Comparison of ENCODE assay signal across 23 cellular contexts in genomic region chr18:70892381-70892780, GRCh38.
DNase-seq lines count a peak whose midpoint lies in the region; ATAC-seq and FAIRE-seq lines count a peak whose summit lies in the region.
"Had no signal": no experiment of that assay in that cellular context is flagged by ENCODE, and none has a peak within 500 bp of the region (broad histone marks: within the 10 kb centered on the region; RNA-seq: fewer than 3 reads in every experiment).

No MANE protein-coding gene starts in this region.

- no peaks in the 10 kb centered on the region for H3K27me3 ChIP-seq in small intestine (ENCODE audit: control insufficient read depth in 2 of 2, insufficient read depth in 2 of 2, low read length in 2 of 2)
- H3K27me3 ChIP-seq: BE2C, BLaER1 had no signal

- no peak for ATAC-seq in GM21529 (IDR thresholded peaks at IDR 0.05; ENCODE audit: unreplicated experiment)
- ATAC-seq: A549 had no signal

- H3K9me3 ChIP-seq in small intestine (ENCODE audit: control insufficient read depth, low read depth): no peaks in the 10 kb centered on the region
- H3K9me3 ChIP-seq: A549, BE2C, BLaER1, Caco-2 had no signal

- no peaks in the 10 kb centered on the region for H3K4me1 ChIP-seq in small intestine (ENCODE audit: control insufficient read depth in 2 of 2, insufficient read depth in 1 of 2, low read depth in 1 of 2, low read length in 1 of 2)
- H3K4me1 ChIP-seq: A549, BE2C, BLaER1, Caco-2 had no signal

- peak; percentile 63 for DNase-seq in COLO829 (ENCODE audit: low spot score)
- DNase-seq in SK-MEL-5 (ENCODE audit: low read depth, low spot score): peak; percentile 7
- peak; percentile 87 for DNase-seq in foreskin melanocyte
- no peak for DNase-seq in small intestine
- DNase-seq in Ammon's horn (ENCODE audit: low spot score): no peak
- DNase-seq in effector CD8-positive, alpha-beta T cell (lab: John Stamatoyannopoulos, UW): no peak
- DNase-seq: AML-193; BE2C; C1 segment of cervical spinal cord; Caco-2; Calu3; CD4-positive, alpha-beta memory T cell; CD4-positive, CD25-positive, alpha-beta regulatory T cell; CD8-positive, alpha-beta memory T cell; DMS79 treated with DMSO at 0.1 percent for 48 hours; GF-D8 had no signal

- WGBS in small intestine, 3 donors: 82 to 94% (median 86%) methylated on average over 1 of the region's 1 CpG

- FAIRE-seq in small intestine (lab: Jason Lieb, UNC): peak; percentile 59
- FAIRE-seq: A549, G401.6, GM12891, GM18507 had no signal

- H3K36me3 ChIP-seq in small intestine (ENCODE audit: control insufficient read depth in 2 of 2, insufficient read depth in 2 of 2, low read length in 2 of 2): no peaks in the 10 kb centered on the region
- H3K36me3 ChIP-seq: BE2C, BLaER1 had no signal

- no peak overlapping the region for H3K27ac ChIP-seq in small intestine (ENCODE audit: low read depth in 1 of 2, low read length in 1 of 2)
- H3K27ac ChIP-seq: 22Rv1, A549, BLaER1 had no signal

- no peak overlapping the region for H3K4me3 ChIP-seq in small intestine (ENCODE audit: low read depth in 1 of 2, low read length in 2 of 2)
- H3K4me3 ChIP-seq: A549, BLaER1 had no signal

- in situ Hi-C loops in SK-MEL-5 (cut with HindIII; ENCODE audit: low pct_unique_long_range_greater_than_20kb, low sequenced_read_pairs): no loop called here

Comparison
In these comparisons a context has a peak if more than half of its experiments do, and no peak if none do; other contexts are left out.
1. DNase-seq: peak in COLO829 (single experiment), SK-MEL-5 (single experiment) and foreskin melanocyte (single experiment); none in small intestine (single experiment), Ammon's horn (single experiment) and effector CD8-positive, alpha-beta T cell (single experiment).